3 cellular contexts compared by ENCODE assay signal in genomic region chr11:97389270-97389669, GRCh38.
"Had no signal": no experiment of that assay in that cellular context is flagged by ENCODE, and none has a peak within 500 bp of the region (broad histone marks: within the 10 kb centered on the region; RNA-seq: fewer than 3 reads in every experiment).

No MANE protein-coding gene starts in this region.

- DNase-seq: IMR-90, KBM-7 had no signal

- H3K4me3 ChIP-seq: K562 had no signal
